ENCODE assay signal across 8 cellular contexts in the genomic region with DNA sequence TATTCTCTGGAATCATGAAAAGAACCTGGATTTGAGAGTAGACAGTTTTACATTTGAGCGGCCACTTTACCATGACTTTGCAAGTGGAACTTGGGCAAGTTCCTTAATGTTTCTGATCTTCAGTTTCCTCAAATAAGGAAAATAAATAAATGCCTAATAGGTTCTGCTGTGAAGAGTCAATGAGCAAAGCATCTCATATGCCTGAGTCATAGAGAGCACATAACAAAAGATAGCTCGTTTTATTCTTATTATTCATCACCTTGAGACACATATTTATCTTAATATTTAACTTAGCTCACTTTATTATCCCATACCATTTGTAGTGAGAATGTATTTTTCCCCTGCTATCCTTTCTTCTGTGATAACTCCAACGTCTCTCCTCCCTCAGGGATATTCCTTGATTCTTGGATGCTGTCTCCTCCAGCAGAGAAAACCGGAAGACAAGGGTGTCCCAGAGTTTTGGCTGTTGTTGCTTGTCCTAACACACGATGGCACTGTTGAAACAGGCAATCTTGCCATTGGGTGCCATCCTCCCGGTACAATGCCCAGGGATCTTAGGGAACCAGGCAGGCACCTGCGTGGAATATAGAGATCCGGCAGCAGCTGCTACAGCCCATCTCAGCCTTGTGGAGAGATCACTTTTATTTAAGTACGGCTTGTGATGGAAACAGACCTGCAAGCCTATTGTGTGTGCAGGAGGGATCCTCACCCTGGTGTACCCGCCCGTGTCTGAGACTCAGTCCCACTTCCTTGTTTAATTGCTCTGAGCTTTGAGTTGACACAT. TPM values are rescaled to one million over a fixed set of nuclear protein-coding genes. Genes with fewer than 3 reads are reported as not detected.
A peak's percentile ranks its signal among the peaks of the same experiment; 100 is the strongest.
DNase-seq lines count a peak whose midpoint lies in the region; ATAC-seq, FAIRE-seq and TF ChIP-seq lines count a peak whose summit lies in the region.

No MANE protein-coding gene starts in this region.

- DNase-seq in NCI-H1436 (lab: John Stamatoyannopoulos, UW) (peak; percentile 44), NCI-H1436 treated with DMSO at 0.1 percent for 48 hours (lab: John Stamatoyannopoulos, UW) (no peak), IMR-90 (peak; percentile 55), NT2/D1 (ENCODE audit: low read depth, low spot score) (peak; percentile 63), frontal cortex (ENCODE audit: low spot score in 2 of 2) (peak; percentile 65), pancreas (peak in 5 of 6 donors; percentile 51 to 77 (median 56))
- DNase-seq in activated naive CD4-positive, alpha-beta T cell treated with Interleukin-2 at 50 U/mL for 16 hours, result peak; percentile 27

- H3K9me1 ChIP-seq in IMR-90 (ENCODE audit: insufficient read depth, low read length), result no peaks in the 10 kb centered on the region

- no peaks in the 10 kb centered on the region for H3K9me3 ChIP-seq in IMR-90 (ENCODE audit: control insufficient read depth, insufficient read depth, low read length)
- no peaks in the 10 kb centered on the region for H3K9me3 ChIP-seq in NT2/D1 (ENCODE audit: insufficient read depth, low read length)
- no peaks in the 10 kb centered on the region for H3K9me3 ChIP-seq in pancreas

- dilution Hi-C loops in IMR-90 (cut with HindIII; ENCODE audit: low sequenced_read_pairs, unreplicated experiment), result loop anchor here (25.0 kb wide), 1 partner anchor 207 kb away; no protein-coding TSS in a partner anchor

- CTCF ChIA-PET in IMR-90 (lab: Yijun Ruan, JAX), result interaction anchor here (0.6 to 1.7 kb wide), 8 partner anchors 12 to 218 kb away, joined by 3 to 8 read pairs (median 6); no protein-coding TSS in a partner anchor

- no peak overlapping the region for H2BK5ac ChIP-seq in IMR-90 (ENCODE audit: low read depth, low read length, poor library complexity, severe bottlenecking)

- no peak for TF ChIP-seq POLR2A in IMR-90 (IDR thresholded peaks at IDR 0.05; ENCODE audit: low read depth, low read length)

- H2AK5ac ChIP-seq in IMR-90 (ENCODE audit: low read depth, low read length), result no peak overlapping the region

- no peak overlapping the region for H4K91ac ChIP-seq in IMR-90 (ENCODE audit: insufficient read depth, low read depth, low read length)

- H2AK9ac ChIP-seq in IMR-90 (replicated peaks; ENCODE audit: low read depth, low read length, poor library complexity), result peak overlapping the region; percentile 83

- no peak overlapping the region for H3K4ac ChIP-seq in IMR-90 (ENCODE audit: low read depth, low read length)

- no peak overlapping the region for H4K5ac ChIP-seq in IMR-90 (ENCODE audit: low read depth, low read length)

- H3K27ac ChIP-seq in IMR-90 (ENCODE audit: insufficient read depth, low read length) (no peak overlapping the region), pancreas (no peak overlapping the region)

- no peak overlapping the region for H3K9ac ChIP-seq in IMR-90 (ENCODE audit: low read depth, low read length)
- H3K9ac ChIP-seq in NT2/D1 (ENCODE audit: insufficient read length, low read depth), result no peak overlapping the region

- H3K36me3 ChIP-seq in IMR-90 (ENCODE audit: control insufficient read depth, insufficient read depth, low read length) (no peaks in the 10 kb centered on the region), NT2/D1 (ENCODE audit: insufficient read depth, insufficient read length, low read length) (no peaks in the 10 kb centered on the region), pancreas (no peaks in the 10 kb centered on the region)

- FAIRE-seq in frontal cortex (lab: Jason Lieb, UNC) (no peak), pancreas (lab: Jason Lieb, UNC) (no peak)

- no peak overlapping the region for H2BK15ac ChIP-seq in IMR-90 (ENCODE audit: low read depth, low read length)

- POLR2A ChIA-PET in IMR-90 (lab: Charles Lee; ENCODE audit: unreplicated experiment), result no interaction called here

- H3K4me3 ChIP-seq in IMR-90 (ENCODE audit: insufficient read depth, low read depth, low read length) (no peak overlapping the region), NT2/D1 (ENCODE audit: insufficient read length, low read depth) (no peak overlapping the region), pancreas (no peak overlapping the region)

- in situ Hi-C loops in IMR-90 (cut with MboI; ENCODE audit: low sequenced_read_pairs), result loop anchor here (5.0 kb wide), 2 partner anchors 167 to 217 kb away; no protein-coding TSS in a partner anchor

- H2BK120ac ChIP-seq in IMR-90 (ENCODE audit: low read depth, low read length), result no peak overlapping the region

- peak; percentile 97 for ATAC-seq in IMR-90 (ENCODE audit: low read depth)
- ATAC-seq in pancreas, result peak; percentile 88 to 99 (median 98)
- no peak for ATAC-seq in GM18907 (IDR thresholded peaks at IDR 0.05; ENCODE audit: unreplicated experiment)

- peak overlapping the region; percentile 9 for H2AFZ ChIP-seq in IMR-90 (replicated peaks; ENCODE audit: low read length, poor library complexity)

- H3K14ac ChIP-seq in IMR-90 (replicated peaks; ENCODE audit: low read depth, low read length), result no peak overlapping the region

- TF ChIP-seq CTCF in IMR-90 (conservative IDR thresholded peaks at IDR 0.05; ENCODE audit: low read depth, low read length), result peak; percentile 68
- TF ChIP-seq CTCF in pancreas (IDR thresholded peaks at IDR 0.05), result peak; percentile 19 to 65 (median 58)

- no peak overlapping the region for H4K8ac ChIP-seq in IMR-90 (ENCODE audit: low read depth in 2 of 2, low read length in 2 of 2)

- H3K4me2 ChIP-seq in IMR-90 (ENCODE audit: low read depth, low read length), result peak overlapping the region; percentile 41

- BruUV-seq in IMR-90 (replicated peaks; lab: Mats Ljungman, UMichigan), result no TSS peak

- no peak overlapping the region for H2BK20ac ChIP-seq in IMR-90 (ENCODE audit: low read depth, low read length)

- no peak overlapping the region for H3K18ac ChIP-seq in IMR-90 (ENCODE audit: low read depth, low read length)

- H4K20me1 ChIP-seq in IMR-90 (ENCODE audit: insufficient read depth, low read length), result no peaks in the 10 kb centered on the region

- no peak overlapping the region for H3K23ac ChIP-seq in IMR-90 (ENCODE audit: low read depth, low read length)

- intact Hi-C loops in IMR-90 (cut with micrococcal nuclease) (loop anchor here (1.0 to 10.0 kb wide), 4 partner anchors 169 to 1029 kb away; no protein-coding TSS in a partner anchor), pancreas (cut with DNase I) (loop anchor here (2.0 to 10.0 kb wide), 4 partner anchors 167 to 219 kb away; no protein-coding TSS in a partner anchor)

- H3K27me3 ChIP-seq in IMR-90 (ENCODE audit: control insufficient read depth, insufficient read depth, low read length) (peaks cover 10% of the 10 kb centered on the region), NT2/D1 (ENCODE audit: insufficient read depth, insufficient read length) (no peaks in the 10 kb centered on the region), pancreas (no peaks in the 10 kb centered on the region)

- 50% methylated on average over 2 of the region's 11 CpGs; no CpG with 5 or more reads in 1 of the 2 experiments for WGBS in IMR-90 (ENCODE audit: extremely low coverage in 2 of 2, insufficient read length in 1 of 2), 2 experiments
- 20 to 21% methylated on average over 11 of the region's 11 CpGs for WGBS in pancreas, 2 donors

- H3K79me1 ChIP-seq in IMR-90 (ENCODE audit: low read depth in 1 of 2, low read length in 2 of 2), result no peaks in the 10 kb centered on the region

- TF ChIP-seq RAD21 in IMR-90 (IDR thresholded peaks at IDR 0.05; ENCODE audit: low read length), result peak; percentile 68

- peaks cover 2% of the 10 kb centered on the region; the same call in 1 of the 2 replicates for H3K4me1 ChIP-seq in IMR-90 (ENCODE audit: control insufficient read depth, insufficient read depth, low read length)
- no peaks in the 10 kb centered on the region for H3K4me1 ChIP-seq in NT2/D1 (ENCODE audit: insufficient read depth, insufficient read length)
- no peaks in the 10 kb centered on the region for H3K4me1 ChIP-seq in pancreas

- no peak overlapping the region for H3K56ac ChIP-seq in IMR-90 (ENCODE audit: extremely low read depth, insufficient read depth, low read length)

TF ChIP-seq in IMR-90, 13 proteins besides CTCF, POLR2A, EP300 and RAD21:
- peak; percentile 55 for TF ChIP-seq SMC3 (IDR thresholded peaks at IDR 0.05; ENCODE audit: low read depth, low read length)
- no peak for TF ChIP-seq MAZ (IDR thresholded peaks at IDR 0.05; ENCODE audit: borderline replicate concordance, low read depth, low read length)
- TF ChIP-seq FOS (IDR thresholded peaks at IDR 0.05; ENCODE audit: low read depth, low read length), result no peak
- TF ChIP-seq MAFK (IDR thresholded peaks at IDR 0.05; ENCODE audit: low read depth, low read length), result no peak

RNA-seq across cellular contexts. Expression of a gene that starts 33.3 kb away (rescaled TPM):
- total RNA-seq in IMR-90 (2012; rRNA removed) (7.5 and 9.0 TPM in 2 replicates), frontal cortex (15.5 TPM), pancreas (1 to 10 TPM; 4.2 to 8.8 (median 5.9) TPM)
- polyA plus RNA-seq in IMR-90 (2012; rRNA removed) (11.3 and 12.3 TPM in 2 replicates), pancreas (10 to 100 TPM; 11.6 to 18.9 TPM)
- 7.6 and 9.8 TPM in 2 replicates for polyA plus RNA-seq in IMR-90 (2012; cell fraction: cytosol; rRNA removed)
- polyA plus RNA-seq in IMR-90 (2012; cell fraction: nucleus; rRNA removed; ENCODE audit: low replicate concordance), result 47.8 and 54.3 TPM in 2 replicates

RNA-seq across cellular contexts. Expression of a gene that starts 44.3 kb away (rescaled TPM):
- not detected in 2 replicates for total RNA-seq in IMR-90 (2012; rRNA removed)
- polyA plus RNA-seq in IMR-90 (2012; rRNA removed), result not detected in 2 replicates
- not detected in 2 replicates for polyA plus RNA-seq in IMR-90 (2012; cell fraction: cytosol; rRNA removed)
- polyA plus RNA-seq in IMR-90 (2012; cell fraction: nucleus; rRNA removed; ENCODE audit: low replicate concordance), result not detected in 2 replicates
- 42.8 TPM for total RNA-seq in frontal cortex
- 10 to 100 TPM in 1 of 6 donors, 1 to 10 TPM in 5; 3.6 to 11.3 (median 6.5) TPM for total RNA-seq in pancreas
- 1 to 10 TPM in 1 of 2 donors, under 1 TPM in 1; 0.53 to 2.7 TPM for polyA plus RNA-seq in pancreas
